Comparison of ENCODE assay signal across 1 cellular context in genomic region chr20:39048000-39048696, GRCh38.
TF ChIP-seq lines count a peak whose summit lies in the region.

No MANE protein-coding gene starts in this region.

TF ChIP-seq in HepG2, 621 proteins besides CTCF, POLR2A, EP300 and RAD21 (continued from another document and continues in another):
- 0 out of 2 replicates have a peak, but pooled peaks have one; percentile 39 for TF ChIP-seq ZNF34 (CRISPR knock-in tag; IDR thresholded peaks at IDR 0.05; ENCODE audit: borderline replicate concordance)
- TF ChIP-seq MXD3 (CRISPR knock-in tag; IDR thresholded peaks at IDR 0.05): peak; percentile 52; the same call in 1 of the 2 replicates
- TF ChIP-seq ZNF598 (CRISPR knock-in tag; IDR thresholded peaks at IDR 0.05; ENCODE audit: borderline replicate concordance): peak; percentile 75; the same call in 1 of the 2 replicates
- TF ChIP-seq MYC (CRISPR knock-in tag; IDR thresholded peaks at IDR 0.05; ENCODE audit: borderline replicate concordance): peak; percentile 40; the same call in 1 of the 2 replicates
- no peak for TF ChIP-seq ZNF292 (CRISPR knock-in tag; IDR thresholded peaks at IDR 0.05; ENCODE audit: borderline replicate concordance, low read depth)
- no peak; the same call in 1 of the 2 replicates for TF ChIP-seq NR2F2 (IDR thresholded peaks at IDR 0.05; ENCODE audit: borderline replicate concordance, low read depth)
- TF ChIP-seq ELF1 (CRISPR knock-in tag; IDR thresholded peaks at IDR 0.05): peak; percentile 20; the same call in 1 of the 2 replicates
- TF ChIP-seq ATF4 (CRISPR knock-in tag; IDR thresholded peaks at IDR 0.05): no peak
- TF ChIP-seq, protein P1, sequence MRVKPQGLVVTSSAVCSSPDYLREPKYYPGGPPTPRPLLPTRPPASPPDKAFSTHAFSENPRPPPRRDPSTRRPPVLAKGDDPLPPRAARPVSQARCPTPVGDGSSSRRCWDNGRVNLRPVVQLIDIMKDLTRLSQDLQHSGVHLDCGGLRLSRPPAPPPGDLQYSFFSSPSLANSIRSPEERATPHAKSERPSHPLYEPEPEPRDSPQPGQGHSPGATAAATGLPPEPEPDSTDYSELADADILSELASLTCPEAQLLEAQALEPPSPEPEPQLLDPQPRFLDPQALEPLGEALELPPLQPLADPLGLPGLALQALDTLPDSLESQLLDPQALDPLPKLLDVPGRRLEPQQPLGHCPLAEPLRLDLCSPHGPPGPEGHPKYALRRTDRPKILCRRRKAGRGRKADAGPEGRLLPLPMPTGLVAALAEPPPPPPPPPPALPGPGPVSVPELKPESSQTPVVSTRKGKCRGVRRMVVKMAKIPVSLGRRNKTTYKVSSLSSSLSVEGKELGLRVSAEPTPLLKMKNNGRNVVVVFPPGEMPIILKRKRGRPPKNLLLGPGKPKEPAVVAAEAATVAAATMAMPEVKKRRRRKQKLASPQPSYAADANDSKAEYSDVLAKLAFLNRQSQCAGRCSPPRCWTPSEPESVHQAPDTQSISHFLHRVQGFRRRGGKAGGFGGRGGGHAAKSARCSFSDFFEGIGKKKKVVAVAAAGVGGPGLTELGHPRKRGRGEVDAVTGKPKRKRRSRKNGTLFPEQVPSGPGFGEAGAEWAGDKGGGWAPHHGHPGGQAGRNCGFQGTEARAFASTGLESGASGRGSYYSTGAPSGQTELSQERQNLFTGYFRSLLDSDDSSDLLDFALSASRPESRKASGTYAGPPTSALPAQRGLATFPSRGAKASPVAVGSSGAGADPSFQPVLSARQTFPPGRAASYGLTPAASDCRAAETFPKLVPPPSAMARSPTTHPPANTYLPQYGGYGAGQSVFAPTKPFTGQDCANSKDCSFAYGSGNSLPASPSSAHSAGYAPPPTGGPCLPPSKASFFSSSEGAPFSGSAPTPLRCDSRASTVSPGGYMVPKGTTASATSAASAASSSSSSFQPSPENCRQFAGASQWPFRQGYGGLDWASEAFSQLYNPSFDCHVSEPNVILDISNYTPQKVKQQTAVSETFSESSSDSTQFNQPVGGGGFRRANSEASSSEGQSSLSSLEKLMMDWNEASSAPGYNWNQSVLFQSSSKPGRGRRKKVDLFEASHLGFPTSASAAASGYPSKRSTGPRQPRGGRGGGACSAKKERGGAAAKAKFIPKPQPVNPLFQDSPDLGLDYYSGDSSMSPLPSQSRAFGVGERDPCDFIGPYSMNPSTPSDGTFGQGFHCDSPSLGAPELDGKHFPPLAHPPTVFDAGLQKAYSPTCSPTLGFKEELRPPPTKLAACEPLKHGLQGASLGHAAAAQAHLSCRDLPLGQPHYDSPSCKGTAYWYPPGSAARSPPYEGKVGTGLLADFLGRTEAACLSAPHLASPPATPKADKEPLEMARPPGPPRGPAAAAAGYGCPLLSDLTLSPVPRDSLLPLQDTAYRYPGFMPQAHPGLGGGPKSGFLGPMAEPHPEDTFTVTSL (CRISPR knock-in tag; IDR thresholded peaks at IDR 0.05; ENCODE audit: borderline replicate concordance): no peak
- TF ChIP-seq HHEX (CRISPR knock-in tag; IDR thresholded peaks at IDR 0.05): no peak
- TF ChIP-seq SSRP1 (CRISPR knock-in tag; IDR thresholded peaks at IDR 0.05): peak; percentile 71; the same call in 1 of the 2 replicates
- TF ChIP-seq SMC3 (IDR thresholded peaks at IDR 0.05; ENCODE audit: low read length): peak; percentile 83
- peak; percentile 21 for TF ChIP-seq AGO2 (optimal IDR thresholded peaks at IDR 0.05; ENCODE audit: low read depth, low read length)
- TF ChIP-seq ZNF552 (CRISPR knock-in tag; IDR thresholded peaks at IDR 0.05; ENCODE audit: borderline replicate concordance): 0 out of 2 replicates have a peak, but pooled peaks have one; percentile 16
- TF ChIP-seq, protein P2, sequence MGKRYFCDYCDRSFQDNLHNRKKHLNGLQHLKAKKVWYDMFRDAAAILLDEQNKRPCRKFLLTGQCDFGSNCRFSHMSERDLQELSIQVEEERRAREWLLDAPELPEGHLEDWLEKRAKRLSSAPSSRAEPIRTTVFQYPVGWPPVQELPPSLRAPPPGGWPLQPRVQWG (CRISPR knock-in tag; IDR thresholded peaks at IDR 0.05; ENCODE audit: borderline replicate concordance, low read depth): no peak
- TF ChIP-seq ZIK1 (CRISPR knock-in tag; IDR thresholded peaks at IDR 0.05; ENCODE audit: borderline replicate concordance, low read depth): peak; percentile 69
- TF ChIP-seq, protein P3, sequence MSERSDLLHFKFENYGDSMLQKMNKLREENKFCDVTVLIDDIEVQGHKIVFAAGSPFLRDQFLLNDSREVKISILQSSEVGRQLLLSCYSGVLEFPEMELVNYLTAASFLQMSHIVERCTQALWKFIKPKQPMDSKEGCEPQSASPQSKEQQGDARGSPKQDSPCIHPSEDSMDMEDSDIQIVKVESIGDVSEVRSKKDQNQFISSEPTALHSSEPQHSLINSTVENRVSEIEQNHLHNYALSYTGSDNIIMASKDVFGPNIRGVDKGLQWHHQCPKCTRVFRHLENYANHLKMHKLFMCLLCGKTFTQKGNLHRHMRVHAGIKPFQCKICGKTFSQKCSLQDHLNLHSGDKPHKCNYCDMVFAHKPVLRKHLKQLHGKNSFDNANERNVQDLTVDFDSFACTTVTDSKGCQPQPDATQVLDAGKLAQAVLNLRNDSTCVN (CRISPR knock-in tag; IDR thresholded peaks at IDR 0.05; ENCODE audit: borderline replicate concordance): peak; percentile 68; the same call in 1 of the 2 replicates
- peak; percentile 27; the same call in 1 of the 2 replicates for TF ChIP-seq ZBTB7A (CRISPR knock-in tag; IDR thresholded peaks at IDR 0.05)
- TF ChIP-seq ZNF350 (CRISPR knock-in tag; IDR thresholded peaks at IDR 0.05; ENCODE audit: borderline replicate concordance, low read depth): peak; percentile 53; the same call in 1 of the 2 replicates
- peak; percentile 60; the same call in 1 of the 2 replicates for TF ChIP-seq ZNF225 (CRISPR knock-in tag; IDR thresholded peaks at IDR 0.05)
- no peak for TF ChIP-seq ZNF10 (CRISPR knock-in tag; IDR thresholded peaks at IDR 0.05; ENCODE audit: borderline replicate concordance, low read depth)
- TF ChIP-seq CBX5 (CRISPR knock-in tag; IDR thresholded peaks at IDR 0.05; ENCODE audit: borderline replicate concordance): peak; percentile 48; the same call in 1 of the 2 replicates
- TF ChIP-seq HOXA3 (CRISPR knock-in tag; IDR thresholded peaks at IDR 0.05): no peak
- no peak for TF ChIP-seq ETV6 (CRISPR knock-in tag; conservative IDR thresholded peaks at IDR 0.05)
- no peak for TF ChIP-seq RARA (CRISPR knock-in tag; IDR thresholded peaks at IDR 0.05)
- TF ChIP-seq ZSCAN29 (CRISPR knock-in tag; conservative IDR thresholded peaks at IDR 0.05): no peak
- TF ChIP-seq ATF7-NPFF (CRISPR knock-in tag; IDR thresholded peaks at IDR 0.05; ENCODE audit: low read depth): no peak
- TF ChIP-seq MAX (IDR thresholded peaks at IDR 0.05): peak; percentile 36; the same call in 1 of the 2 replicates
- peak; percentile 44; the same call in 1 of the 2 replicates for TF ChIP-seq ZNF609 (CRISPR knock-in tag; IDR thresholded peaks at IDR 0.05; ENCODE audit: borderline replicate concordance)
- 0 out of 2 replicates have a peak, but pooled peaks have one; percentile 17 for TF ChIP-seq REL (CRISPR knock-in tag; conservative IDR thresholded peaks at IDR 0.05)
- TF ChIP-seq ISX (CRISPR knock-in tag; conservative IDR thresholded peaks at IDR 0.05): no peak
- TF ChIP-seq ZNF550 (CRISPR knock-in tag; IDR thresholded peaks at IDR 0.05; ENCODE audit: borderline replicate concordance): peak; percentile 27; the same call in 1 of the 2 replicates
- peak; percentile 99 for TF ChIP-seq ZNF629 (CRISPR knock-in tag; conservative IDR thresholded peaks at IDR 0.05)
- TF ChIP-seq, protein P4, sequence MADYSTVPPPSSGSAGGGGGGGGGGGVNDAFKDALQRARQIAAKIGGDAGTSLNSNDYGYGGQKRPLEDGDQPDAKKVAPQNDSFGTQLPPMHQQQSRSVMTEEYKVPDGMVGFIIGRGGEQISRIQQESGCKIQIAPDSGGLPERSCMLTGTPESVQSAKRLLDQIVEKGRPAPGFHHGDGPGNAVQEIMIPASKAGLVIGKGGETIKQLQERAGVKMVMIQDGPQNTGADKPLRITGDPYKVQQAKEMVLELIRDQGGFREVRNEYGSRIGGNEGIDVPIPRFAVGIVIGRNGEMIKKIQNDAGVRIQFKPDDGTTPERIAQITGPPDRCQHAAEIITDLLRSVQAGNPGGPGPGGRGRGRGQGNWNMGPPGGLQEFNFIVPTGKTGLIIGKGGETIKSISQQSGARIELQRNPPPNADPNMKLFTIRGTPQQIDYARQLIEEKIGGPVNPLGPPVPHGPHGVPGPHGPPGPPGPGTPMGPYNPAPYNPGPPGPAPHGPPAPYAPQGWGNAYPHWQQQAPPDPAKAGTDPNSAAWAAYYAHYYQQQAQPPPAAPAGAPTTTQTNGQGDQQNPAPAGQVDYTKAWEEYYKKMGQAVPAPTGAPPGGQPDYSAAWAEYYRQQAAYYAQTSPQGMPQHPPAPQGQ (CRISPR knock-in tag; IDR thresholded peaks at IDR 0.05; ENCODE audit: borderline replicate concordance): 0 out of 2 replicates have a peak, but pooled peaks have one; percentile 36
- 0 out of 2 replicates have a peak, but pooled peaks have one; percentile 10 for TF ChIP-seq ZNF784 (CRISPR knock-in tag; IDR thresholded peaks at IDR 0.05; ENCODE audit: borderline replicate concordance)
- peak; percentile 36; the same call in 1 of the 2 replicates for TF ChIP-seq TSC22D2 (CRISPR knock-in tag; IDR thresholded peaks at IDR 0.05; ENCODE audit: borderline replicate concordance)
- TF ChIP-seq ZFX (CRISPR knock-in tag; IDR thresholded peaks at IDR 0.05; ENCODE audit: low read depth): peak; percentile 51; the same call in 1 of the 2 replicates
- no peak for TF ChIP-seq ZNF513 (CRISPR knock-in tag; conservative IDR thresholded peaks at IDR 0.05)
- peak; percentile 38; the same call in 1 of the 2 replicates for TF ChIP-seq BCL6 (CRISPR knock-in tag; IDR thresholded peaks at IDR 0.05)
- TF ChIP-seq RORA (CRISPR knock-in tag; IDR thresholded peaks at IDR 0.05): no peak
- TF ChIP-seq ZBTB8A (CRISPR knock-in tag; IDR thresholded peaks at IDR 0.05; ENCODE audit: borderline replicate concordance, low read depth): no peak
- no peak for TF ChIP-seq TCF12 (IDR thresholded peaks at IDR 0.05)
- TF ChIP-seq TCF12 (CRISPR knock-in tag; IDR thresholded peaks at IDR 0.05): no peak
- TF ChIP-seq FOSL2 (CRISPR knock-in tag; IDR thresholded peaks at IDR 0.05): peak; percentile 52
